In genomic region chr1:46517010-46517600, GRCh38 we compare ENCODE assay signal across 11 cellular contexts. TPM values are rescaled to one million over a fixed set of nuclear protein-coding genes. Genes with fewer than 3 reads are reported as not detected.
DNase-seq lines count a peak whose midpoint lies in the region; ATAC-seq, FAIRE-seq and TF ChIP-seq lines count a peak whose summit lies in the region.
"Had no signal": no experiment of that assay in that cellular context is flagged by ENCODE, and none has a peak within 500 bp of the region (broad histone marks: within the 10 kb centered on the region; RNA-seq: fewer than 3 reads in every experiment).

No MANE protein-coding gene starts in this region.

- no peaks in the 10 kb centered on the region for H3K36me3 ChIP-seq in WERI-Rb-1

- H3K27ac Mint-ChIP-seq in Calu3 (ENCODE audit: unreplicated experiment), result peak overlapping the region; percentile 77
- H3K27ac Mint-ChIP-seq: stimulated activated naive B cell treated with anti-CD40 and anti-IgM and Interleukin-4, amounts not matched to agents 10 μg/mL and 1 μg/mL and 100 μg/mL, for 72 hours had no signal

- H3K9me3 Mint-ChIP-seq in Calu3 (ENCODE audit: low read depth, unreplicated experiment), result no peaks in the 10 kb centered on the region
- H3K9me3 Mint-ChIP-seq: stimulated activated naive B cell treated with anti-CD40 and anti-IgM and Interleukin-4, amounts not matched to agents 10 μg/mL and 1 μg/mL and 100 μg/mL, for 72 hours had no signal

- H3K4me1 Mint-ChIP-seq in Calu3 (ENCODE audit: low read depth, unreplicated experiment), result peaks cover 69% of the 10 kb centered on the region
- H3K4me1 Mint-ChIP-seq: stimulated activated naive B cell treated with anti-CD40 and anti-IgM and Interleukin-4, amounts not matched to agents 10 μg/mL and 1 μg/mL and 100 μg/mL, for 72 hours had no signal

- H3K9me3 ChIP-seq in WERI-Rb-1 (ENCODE audit: severe bottlenecking), result no peaks in the 10 kb centered on the region

- no peaks in the 10 kb centered on the region for H3K27me3 Mint-ChIP-seq in Calu3 (ENCODE audit: unreplicated experiment)

- DNase-seq in Calu3 (peak; percentile 90), NCI-H1436 treated with DMSO at 0.1 percent for 48 hours (lab: John Stamatoyannopoulos, UW) (peak; percentile 86), WERI-Rb-1 (peak; percentile 85), lower leg skin (ENCODE audit: low spot score in 2 of 2) (peak; percentile 46 to 92), GM12892 (ENCODE audit: insufficient read length) (no peak), Kasumi-1 (lab: John Stamatoyannopoulos, UW) (no peak), T-helper 9 cell (no peak)
- DNase-seq: NCI-H1048; stimulated activated naive B cell treated with anti-CD40 and anti-IgM and Interleukin-4, amounts not matched to agents 10 μg/mL and 1 μg/mL and 100 μg/mL, for 72 hours had no signal

- no peak for ATAC-seq in GM18505 (IDR thresholded peaks at IDR 0.05; ENCODE audit: unreplicated experiment)
- ATAC-seq: stimulated activated naive B cell treated with anti-CD40 and anti-IgM and Interleukin-4, amounts not matched to agents 10 μg/mL and 1 μg/mL and 100 μg/mL, for 72 hours had no signal

- CTCF ChIA-PET in Calu3 (lab: Charles Lee), result interaction anchor here (0.6 to 1.1 kb wide), 6 partner anchors 8 to 336 kb away, joined by 3 to 6 read pairs (median 3); no protein-coding TSS in a partner anchor

- H3K4me3 Mint-ChIP-seq in Calu3 (ENCODE audit: low read depth, unreplicated experiment), result peak overlapping the region; percentile 36
- H3K4me3 Mint-ChIP-seq: stimulated activated naive B cell treated with anti-CD40 and anti-IgM and Interleukin-4, amounts not matched to agents 10 μg/mL and 1 μg/mL and 100 μg/mL, for 72 hours had no signal

- intact Hi-C loops in Calu3 (cut with micrococcal nuclease; ENCODE audit: unreplicated experiment) (no loop called here), lower leg skin (cut with DNase I; ENCODE audit: low total_unique reads) (no loop called here)

- 10% methylated on average over 10 of the region's 10 CpGs for WGBS in lower leg skin, 2 donors

- H3K36me3 Mint-ChIP-seq in Calu3 (ENCODE audit: insufficient read depth, unreplicated experiment), result peaks cover 19% of the 10 kb centered on the region
- H3K36me3 Mint-ChIP-seq: stimulated activated naive B cell treated with anti-CD40 and anti-IgM and Interleukin-4, amounts not matched to agents 10 μg/mL and 1 μg/mL and 100 μg/mL, for 72 hours had no signal

- no TSS peak for BruUV-seq in Calu3 (replicated peaks; lab: Mats Ljungman, UMichigan)

- FAIRE-seq in GM12892 (lab: Jason Lieb, UNC), result no peak

- H3K4me3 ChIP-seq in WERI-Rb-1 (ENCODE audit: low read depth, low read length) (peak overlapping the region; percentile 2; the same call in 1 of the 2 replicates), lower leg skin (ENCODE audit: low read depth, poor library complexity, severe bottlenecking) (no peak overlapping the region)

- H3K27ac ChIP-seq in WERI-Rb-1, result peak overlapping the region; percentile 93; the same call in 1 of the 2 replicates

- no peaks in the 10 kb centered on the region for H3K27me3 ChIP-seq in WERI-Rb-1 (ENCODE audit: insufficient read depth, low read depth, severe bottlenecking)

- TF ChIP-seq CTCF in Calu3 (IDR thresholded peaks at IDR 0.05; ENCODE audit: unreplicated experiment), result no peak
- TF ChIP-seq CTCF in WERI-Rb-1 (IDR thresholded peaks at IDR 0.05; ENCODE audit: low read depth, low read length), result peak; percentile 6; the same call in 1 of the 2 replicates
- no peak for TF ChIP-seq CTCF in lower leg skin (IDR thresholded peaks at IDR 0.05)

- TF ChIP-seq POLR2A in lower leg skin (IDR thresholded peaks at IDR 0.05) (no peak), GM12892 (IDR thresholded peaks at IDR 0.05; ENCODE audit: low read depth, low read length) (no peak), GM18505 (IDR thresholded peaks at IDR 0.05; ENCODE audit: borderline replicate concordance, extremely low read depth, insufficient read depth, insufficient read length) (no peak)

RNA-seq across cellular contexts. Expression of gene DMBX1, which starts 27.5 kb away (rescaled TPM):
- total RNA-seq in Calu3 (2022), result 0.88 and 2.3 TPM in 2 replicates
- under 1 TPM in 3 of 4 donors, not detected in 1; 0.12 to 0.51 (median 0.42) TPM for total RNA-seq in lower leg skin
- not detected for polyA plus RNA-seq in GM12892 (2012; ENCODE audit: missing spikeins)
- total RNA-seq: skeletal muscle tissue had no signal

RNA-seq across cellular contexts. Expression of gene KNCN, which starts 34.3 kb away (rescaled TPM):
- total RNA-seq in Calu3 (2022), result not detected in 2 replicates
- total RNA-seq in lower leg skin, result not detected
- not detected for polyA plus RNA-seq in GM12892 (2012; ENCODE audit: missing spikeins)
- total RNA-seq: skeletal muscle tissue had no signal

Comparison
In these comparisons a context has a peak if more than half of its experiments do, and no peak if none do; other contexts are left out.
1. DNase-seq: peak in Calu3 (single experiment), NCI-H1436 treated with DMSO at 0.1 percent for 48 hours (single experiment), WERI-Rb-1 (single experiment) and lower leg skin (2 of 2); none in GM12892 (single experiment), Kasumi-1 (0 of 2) and T-helper 9 cell (single experiment).